1 cellular context compared by ENCODE assay signal in genomic region chr10:70513848-70514309, GRCh38.
TF ChIP-seq lines count a peak whose summit lies in the region.

No MANE protein-coding gene starts in this region.

TF ChIP-seq in GM23338, 12 proteins besides CTCF, POLR2A, EP300 and RAD21 (continued from another document):
- TF ChIP-seq ETS1 (IDR thresholded peaks at IDR 0.05) (no peak), ZNF114 (CRISPR knock-in tag; IDR thresholded peaks at IDR 0.05) (no peak), REST (IDR thresholded peaks at IDR 0.05; ENCODE audit: unreplicated experiment) (no peak), CREB1 (CRISPR knock-in tag; IDR thresholded peaks at IDR 0.05; ENCODE audit: low read depth) (no peak), EZH2phosphoT487 (IDR thresholded peaks at IDR 0.05; ENCODE audit: unreplicated experiment) (no peak)
